8 cellular contexts compared by ENCODE assay signal in genomic region chr3:126134219-126134975, GRCh38. TPM values are rescaled to one million over a fixed set of nuclear protein-coding genes. Genes with fewer than 3 reads are reported as not detected.
A peak's percentile ranks its signal among the peaks of the same experiment; 100 is the strongest.
DNase-seq lines count a peak whose midpoint lies in the region; ATAC-seq, FAIRE-seq and TF ChIP-seq lines count a peak whose summit lies in the region.

No MANE protein-coding gene starts in this region.

- no peak for FAIRE-seq in pancreas (lab: Jason Lieb, UNC)

- intact Hi-C loops in pancreas (cut with DNase I), result loop anchor here in 2 of 3 donors (5.0 to 10.0 kb wide), 2 partner anchors 70 to 258 kb away; partner anchors contain the start of gene CFAP100 (in 1 of the 2)
- intact Hi-C loops in vagina (cut with DNase I), result loop anchor here (10.0 kb wide), 1 partner anchor 70 kb away; no protein-coding TSS in a partner anchor

- peak overlapping the region; percentile 56 for H3K4me2 ChIP-seq in OCI-LY3 (ENCODE audit: low read length)

- H3K9me3 ChIP-seq in OCI-LY3 (ENCODE audit: insufficient read depth, low read length) (no peaks in the 10 kb centered on the region), pancreas (no peaks in the 10 kb centered on the region), vagina (no peaks in the 10 kb centered on the region)

- TF ChIP-seq CTCF in OCI-LY3 (IDR thresholded peaks at IDR 0.05; ENCODE audit: low read depth, low read length), result peak; percentile 79
- peak; percentile 54 to 78 (median 66) for TF ChIP-seq CTCF in pancreas (IDR thresholded peaks at IDR 0.05)
- TF ChIP-seq CTCF in vagina (IDR thresholded peaks at IDR 0.05), result peak; percentile 70 to 87 (median 80)

- H3K27me3 ChIP-seq in OCI-LY3 (ENCODE audit: low read depth, low read length), result peaks cover 12% of the 10 kb centered on the region
- H3K27me3 ChIP-seq in pancreas, result no peaks in the 10 kb centered on the region
- no peaks in the 10 kb centered on the region for H3K27me3 ChIP-seq in vagina

- H3K36me3 ChIP-seq in OCI-LY3 (replicated peaks; ENCODE audit: low read depth, low read length) (no peaks in the 10 kb centered on the region), pancreas (no peaks in the 10 kb centered on the region), vagina (no peaks in the 10 kb centered on the region)

- DNase-seq in COR-L47 (lab: John Stamatoyannopoulos, UW) (peak; percentile 74), HS-27A (ENCODE audit: low read depth) (peak; percentile 11), germinal center (ENCODE audit: low spot score) (peak; percentile 49), pancreas (peak; percentile 35 to 84 (median 66)), vagina (ENCODE audit: extremely low spot score in 2 of 2) (peak; percentile 81 to 87)
- DNase-seq in activated naive CD4-positive, alpha-beta T cell (lab: John Stamatoyannopoulos, UW), result peak in 3 of 4 experiments; percentile 4 to 25 (median 5)

- H4K20me1 ChIP-seq in OCI-LY3 (ENCODE audit: insufficient read depth, low read length), result no peaks in the 10 kb centered on the region

- H3K9ac ChIP-seq in OCI-LY3 (ENCODE audit: low read length), result no peak overlapping the region

- no peak for TF ChIP-seq POLR2A in vagina (IDR thresholded peaks at IDR 0.05)

- peak; percentile 76 to 89 (median 86) for ATAC-seq in pancreas
- ATAC-seq in HG02973 (IDR thresholded peaks at IDR 0.05; ENCODE audit: unreplicated experiment), result no peak

- 42 to 50% methylated on average over 23 of the region's 23 CpGs for WGBS in pancreas, 2 donors

- H3K4me1 ChIP-seq in OCI-LY3 (ENCODE audit: low read length) (no peaks in the 10 kb centered on the region), pancreas (no peaks in the 10 kb centered on the region), vagina (no peaks in the 10 kb centered on the region)

- H3K4me3 ChIP-seq in OCI-LY3 (ENCODE audit: low read length), result no peak overlapping the region
- no peak overlapping the region for H3K4me3 ChIP-seq in pancreas
- no peak overlapping the region for H3K4me3 ChIP-seq in vagina

- H3K27ac ChIP-seq in OCI-LY3 (ENCODE audit: low read length) (no peak overlapping the region), pancreas (no peak overlapping the region), vagina (no peak overlapping the region)

- H2AFZ ChIP-seq in OCI-LY3 (ENCODE audit: low read depth, low read length), result peak overlapping the region; percentile 36; the same call in 1 of the 2 replicates

- H3K79me2 ChIP-seq in OCI-LY3 (ENCODE audit: low read length), result no peaks in the 10 kb centered on the region

RNA-seq across cellular contexts. Expression of gene ALDH1L1, which starts 46.0 kb away (rescaled TPM):
- 10 to 100 TPM; 15.4 to 46.3 (median 33.7) TPM for total RNA-seq in pancreas
- polyA plus RNA-seq in pancreas, result 10 to 100 TPM; 38.8 to 44.0 TPM
- 19.2 TPM for total RNA-seq in vagina

RNA-seq across cellular contexts. Expression of gene SLC41A3, which starts 50.5 kb away (rescaled TPM):
- 10 to 100 TPM; 25.1 to 38.1 (median 31.1) TPM for total RNA-seq in pancreas
- 10 to 100 TPM; 19.4 to 33.0 TPM for polyA plus RNA-seq in pancreas
- 62.9 TPM for total RNA-seq in vagina

Comparison
In these comparisons a context has a peak if more than half of its experiments do, and no peak if none do; other contexts are left out.
1. DNase-seq: peak in every context shown above with its lines; median percentile 84 in vagina; 74 in COR-L47; 66 in pancreas; 49 in germinal center; 11 in HS-27A; 5 in activated naive CD4-positive, alpha-beta T cell.